Comparison of ENCODE assay signal across 3 cellular contexts in genomic region chr11:122813176-122813917, GRCh38.
TF ChIP-seq lines count a peak whose summit lies in the region.

No MANE protein-coding gene starts in this region.

TF ChIP-seq in GM23338, 12 proteins besides CTCF, POLR2A, EP300 and RAD21:
- TF ChIP-seq JUNB (IDR thresholded peaks at IDR 0.05; ENCODE audit: unreplicated experiment) (no peak), POLR2AphosphoS5 (IDR thresholded peaks at IDR 0.05; ENCODE audit: low read depth) (peak; percentile 81)

TF ChIP-seq in H1, 55 proteins besides CTCF, POLR2A, EP300 and RAD21:
- TF ChIP-seq POLR2AphosphoS5 (IDR thresholded peaks at IDR 0.05; ENCODE audit: low read depth, low read length), result peak; percentile 90
- no peak for TF ChIP-seq ASH2L (IDR thresholded peaks at IDR 0.05; ENCODE audit: low read length)
- TF ChIP-seq GABPA (IDR thresholded peaks at IDR 0.05; ENCODE audit: borderline replicate concordance, insufficient read depth, low read length), result no peak
- TF ChIP-seq TAF1 (IDR thresholded peaks at IDR 0.05; ENCODE audit: low read depth, low read length), result no peak
- no peak for TF ChIP-seq RFX5 (IDR thresholded peaks at IDR 0.05; ENCODE audit: borderline replicate concordance, low read depth, low read length)
- TF ChIP-seq E2F6 (IDR thresholded peaks at IDR 0.05), result no peak
- no peak for TF ChIP-seq NRF1 (IDR thresholded peaks at IDR 0.05; ENCODE audit: low read depth, low read length)
- TF ChIP-seq SP1 (IDR thresholded peaks at IDR 0.05; ENCODE audit: low read depth, low read length), result 0 out of 2 replicates have a peak, but pooled peaks have one; percentile 40
- TF ChIP-seq KDM4A (IDR thresholded peaks at IDR 0.05; ENCODE audit: low read depth, low read length, severe bottlenecking), result no peak
- no peak for TF ChIP-seq SRF (IDR thresholded peaks at IDR 0.05; ENCODE audit: low read depth, low read length)
- TF ChIP-seq EGR1 (IDR thresholded peaks at IDR 0.05; ENCODE audit: borderline replicate concordance, low read depth, low read length), result no peak
- peak; percentile 81 for TF ChIP-seq TBP (IDR thresholded peaks at IDR 0.05; ENCODE audit: low read depth, low read length)
- no peak for TF ChIP-seq SIRT6 (IDR thresholded peaks at IDR 0.05; ENCODE audit: low read length)
- no peak for TF ChIP-seq CHD1 (IDR thresholded peaks at IDR 0.05; ENCODE audit: low read depth, low read length)
- TF ChIP-seq CEBPB (IDR thresholded peaks at IDR 0.05; ENCODE audit: low read depth, low read length), result no peak
- no peak for TF ChIP-seq USF2 (IDR thresholded peaks at IDR 0.05; ENCODE audit: low read length)
- TF ChIP-seq SP2 (IDR thresholded peaks at IDR 0.05; ENCODE audit: low read length), result no peak
- TF ChIP-seq MAFK (IDR thresholded peaks at IDR 0.05; ENCODE audit: low read depth, low read length), result no peak
- peak; percentile 100 for TF ChIP-seq TAF7 (optimal IDR thresholded peaks at IDR 0.05; ENCODE audit: borderline replicate concordance, low read depth, low read length)
- no peak for TF ChIP-seq CHD2 (IDR thresholded peaks at IDR 0.05; ENCODE audit: low read length)
- TF ChIP-seq EZH2 (IDR thresholded peaks at IDR 0.05; ENCODE audit: low read depth, low read length, severe bottlenecking), result no peak
- no peak for TF ChIP-seq HDAC6 (IDR thresholded peaks at IDR 0.05; ENCODE audit: low read depth, low read length)
- no peak for TF ChIP-seq GTF2F1 (IDR thresholded peaks at IDR 0.05; ENCODE audit: borderline replicate concordance, low read depth, low read length)
- TF ChIP-seq CBX8 (IDR thresholded peaks at IDR 0.05; ENCODE audit: borderline replicate concordance, low read depth, low read length), result no peak
- TF ChIP-seq PHF8 (conservative IDR thresholded peaks at IDR 0.05; ENCODE audit: low read depth, low read length), result no peak
- 0 out of 4 replicates have a peak, but pooled peaks of 1 of the 2 experiments have one; percentile 7 for TF ChIP-seq HDAC2 (IDR thresholded peaks at IDR 0.05; ENCODE audit: borderline replicate concordance in 1 of 2, low read depth in 2 of 2, low read length in 2 of 2)
- TF ChIP-seq KDM5A (IDR thresholded peaks at IDR 0.05; ENCODE audit: low read length), result no peak
- no peak for TF ChIP-seq ZNF274 (IDR thresholded peaks at IDR 0.05; ENCODE audit: borderline replicate concordance, extremely low read depth, low read length)
- 0 out of 2 replicates have a peak, but pooled peaks have one; percentile 8 for TF ChIP-seq MAX (IDR thresholded peaks at IDR 0.05)
- TF ChIP-seq BRCA1 (IDR thresholded peaks at IDR 0.05; ENCODE audit: low read depth, low read length), result no peak

TF ChIP-seq in neural cell, 6 proteins besides CTCF, POLR2A, EP300 and RAD21:
- TF ChIP-seq MXI1 (conservative IDR thresholded peaks at IDR 0.05; ENCODE audit: poor library complexity, severe bottlenecking) (no peak), POLR2AphosphoS5 (IDR thresholded peaks at IDR 0.05) (no peak)
TF ChIP-seq in neural cell: peak in this region for 0.
